ENCODE assay signal across 28 cellular contexts in the genomic region with DNA sequence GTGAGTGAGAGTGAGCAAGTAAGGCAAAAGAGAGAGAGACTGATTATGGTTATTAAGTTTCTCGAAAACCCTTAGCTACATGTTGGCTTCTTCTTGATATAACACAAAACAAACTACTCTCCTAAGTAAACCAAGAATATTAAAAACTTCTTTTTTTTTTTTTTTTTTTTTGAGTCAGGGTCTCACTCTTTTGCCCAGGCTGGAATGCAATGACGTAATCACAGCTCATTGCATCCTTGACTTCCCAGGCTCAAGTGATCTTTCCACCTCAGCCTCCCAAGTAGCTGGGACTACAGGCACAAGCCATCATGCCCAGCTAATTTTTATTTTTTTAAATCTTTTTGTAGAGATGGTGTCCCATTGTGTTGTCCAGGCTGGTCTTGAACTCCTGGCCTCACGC.
"Had no signal": no experiment of that assay in that cellular context is flagged by ENCODE, and none has a peak within 500 bp of the region (broad histone marks: within the 10 kb centered on the region; RNA-seq: fewer than 3 reads in every experiment).

No MANE protein-coding gene starts in this region.

- DNase-seq: colonic mucosa; cortex of kidney; dermis blood vessel endothelial cell; dorsolateral prefrontal cortex; effector CD4-positive, alpha-beta T cell; effector CD8-positive, alpha-beta T cell; effector memory CD4-positive, alpha-beta T cell; effector memory CD8-positive, alpha-beta T cell; endodermal cell; erythroblast; esophagus squamous epithelium; foreskin fibroblast; foreskin keratinocyte; foreskin melanocyte; gastrocnemius medialis; glutamatergic neuron; head of caudate nucleus; heart left ventricle; heart right ventricle had no signal

- H3K9me3 ChIP-seq: colonic mucosa, esophagus muscularis mucosa, esophagus squamous epithelium, gastrocnemius medialis, gastroesophageal sphincter, heart left ventricle, heart right ventricle had no signal

- FAIRE-seq: colon, endometrium, endothelial cell of umbilical vein, frontal cortex had no signal

- H3K4me3 ChIP-seq: colonic mucosa, coronary artery, dorsolateral prefrontal cortex, esophagus muscularis mucosa, esophagus squamous epithelium, gastrocnemius medialis, gastroesophageal sphincter, heart left ventricle, heart right ventricle had no signal

- H3K27me3 ChIP-seq: colonic mucosa, esophagus muscularis mucosa, esophagus squamous epithelium, foreskin keratinocyte, gastrocnemius medialis, gastroesophageal sphincter, heart left ventricle, heart right ventricle had no signal

- H3K27ac ChIP-seq: colonic mucosa, coronary artery, dorsolateral prefrontal cortex, epithelial cell of prostate, esophagus muscularis mucosa, esophagus squamous epithelium, foreskin keratinocyte, gastrocnemius medialis, gastroesophageal sphincter, heart left ventricle, heart right ventricle had no signal

- H3K4me1 ChIP-seq: colonic mucosa, esophagus squamous epithelium, foreskin keratinocyte, gastrocnemius medialis had no signal

- H3K36me3 ChIP-seq: colonic mucosa, esophagus muscularis mucosa, esophagus squamous epithelium, gastrocnemius medialis, gastroesophageal sphincter, heart left ventricle, heart right ventricle had no signal

- ATAC-seq: effector memory CD8-positive, alpha-beta T cell; esophagus mucosa; foreskin keratinocyte; gastrocnemius medialis; gastroesophageal sphincter; heart left ventricle; heart right ventricle had no signal
